1 cellular context compared by ENCODE assay signal in the genomic region with DNA sequence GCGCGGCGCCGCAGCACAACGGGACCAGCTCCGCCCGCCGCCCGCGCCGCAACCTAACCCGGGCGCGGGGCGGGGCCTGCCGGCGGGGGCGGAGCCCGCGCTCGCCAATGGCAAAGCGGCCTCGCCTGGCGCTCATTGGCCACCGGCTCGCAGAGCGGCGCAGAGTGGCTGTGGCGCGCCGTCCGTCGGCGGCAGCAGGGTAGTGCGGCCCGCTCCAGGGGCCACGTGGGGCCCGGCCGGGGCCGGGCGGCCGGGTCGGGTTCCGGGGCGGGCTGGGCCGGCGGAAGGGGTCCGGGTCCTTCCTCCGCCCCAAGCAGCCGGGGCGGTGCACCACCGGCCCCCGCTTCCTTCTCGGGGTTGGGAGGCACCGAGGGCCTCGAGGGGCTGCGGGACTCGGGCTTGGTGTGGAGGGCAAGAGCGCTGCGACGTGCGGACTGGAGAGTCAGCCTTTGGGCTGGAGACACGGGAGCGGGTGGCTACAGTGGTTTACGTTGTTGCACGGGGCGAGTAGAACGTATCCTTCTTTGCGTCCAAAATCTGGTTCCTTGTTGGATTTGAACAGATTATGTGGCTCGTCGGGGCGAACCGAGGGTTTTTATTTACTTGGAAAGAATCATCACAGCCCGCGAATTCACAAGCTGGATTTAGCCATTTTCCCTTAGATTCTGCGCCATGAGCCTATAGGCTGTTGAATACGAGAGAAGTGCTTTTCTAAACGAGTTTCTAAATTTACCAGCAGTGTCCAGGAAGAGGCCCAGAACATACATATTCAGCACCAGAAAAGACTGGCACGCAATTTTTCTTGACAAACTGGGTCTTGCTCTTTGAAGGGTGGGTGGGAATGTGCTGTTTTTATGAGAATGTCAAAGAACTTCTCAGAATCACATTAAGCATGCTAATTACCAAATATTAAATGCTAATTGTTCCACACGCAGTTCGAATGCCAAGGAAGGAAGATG.
A peak's percentile ranks its signal among the peaks of the same experiment; 100 is the strongest.
TF ChIP-seq lines count a peak whose summit lies in the region.

A gene (minus strand): TSS at position 29 of the 959 bp plus-strand sequence. CDS start 75 bp downstream, outside the sequence.

TF ChIP-seq in HEK293, 187 proteins besides CTCF, POLR2A, EP300 and RAD21 (continued from another document):
- no peak for TF ChIP-seq ZNF501 (tag by site-specific recombination; IDR thresholded peaks at IDR 0.05)
- TF ChIP-seq ZNF121 (tag by site-specific recombination; IDR thresholded peaks at IDR 0.05): no peak
- no peak for TF ChIP-seq ZNF404 (tag by site-specific recombination; IDR thresholded peaks at IDR 0.05)
- no peak for TF ChIP-seq ZNF202 (tag by site-specific recombination; IDR thresholded peaks at IDR 0.05; ENCODE audit: borderline replicate concordance)
- TF ChIP-seq ZNF837 (tag by site-specific recombination; IDR thresholded peaks at IDR 0.05): no peak
- no peak for TF ChIP-seq BCL11A (tag by site-specific recombination; IDR thresholded peaks at IDR 0.05; ENCODE audit: low read depth)
- no peak for TF ChIP-seq ZNF654 (tag by site-specific recombination; IDR thresholded peaks at IDR 0.05; ENCODE audit: low read depth)
- TF ChIP-seq, protein P1, sequence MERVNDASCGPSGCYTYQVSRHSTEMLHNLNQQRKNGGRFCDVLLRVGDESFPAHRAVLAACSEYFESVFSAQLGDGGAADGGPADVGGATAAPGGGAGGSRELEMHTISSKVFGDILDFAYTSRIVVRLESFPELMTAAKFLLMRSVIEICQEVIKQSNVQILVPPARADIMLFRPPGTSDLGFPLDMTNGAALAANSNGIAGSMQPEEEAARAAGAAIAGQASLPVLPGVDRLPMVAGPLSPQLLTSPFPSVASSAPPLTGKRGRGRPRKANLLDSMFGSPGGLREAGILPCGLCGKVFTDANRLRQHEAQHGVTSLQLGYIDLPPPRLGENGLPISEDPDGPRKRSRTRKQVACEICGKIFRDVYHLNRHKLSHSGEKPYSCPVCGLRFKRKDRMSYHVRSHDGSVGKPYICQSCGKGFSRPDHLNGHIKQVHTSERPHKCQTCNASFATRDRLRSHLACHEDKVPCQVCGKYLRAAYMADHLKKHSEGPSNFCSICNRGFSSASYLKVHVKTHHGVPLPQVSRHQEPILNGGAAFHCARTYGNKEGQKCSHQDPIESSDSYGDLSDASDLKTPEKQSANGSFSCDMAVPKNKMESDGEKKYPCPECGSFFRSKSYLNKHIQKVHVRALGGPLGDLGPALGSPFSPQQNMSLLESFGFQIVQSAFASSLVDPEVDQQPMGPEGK (tag by site-specific recombination; IDR thresholded peaks at IDR 0.05): peak; percentile 61
- no peak for TF ChIP-seq ZNF677 (tag by site-specific recombination; IDR thresholded peaks at IDR 0.05)
- TF ChIP-seq, protein P2, sequence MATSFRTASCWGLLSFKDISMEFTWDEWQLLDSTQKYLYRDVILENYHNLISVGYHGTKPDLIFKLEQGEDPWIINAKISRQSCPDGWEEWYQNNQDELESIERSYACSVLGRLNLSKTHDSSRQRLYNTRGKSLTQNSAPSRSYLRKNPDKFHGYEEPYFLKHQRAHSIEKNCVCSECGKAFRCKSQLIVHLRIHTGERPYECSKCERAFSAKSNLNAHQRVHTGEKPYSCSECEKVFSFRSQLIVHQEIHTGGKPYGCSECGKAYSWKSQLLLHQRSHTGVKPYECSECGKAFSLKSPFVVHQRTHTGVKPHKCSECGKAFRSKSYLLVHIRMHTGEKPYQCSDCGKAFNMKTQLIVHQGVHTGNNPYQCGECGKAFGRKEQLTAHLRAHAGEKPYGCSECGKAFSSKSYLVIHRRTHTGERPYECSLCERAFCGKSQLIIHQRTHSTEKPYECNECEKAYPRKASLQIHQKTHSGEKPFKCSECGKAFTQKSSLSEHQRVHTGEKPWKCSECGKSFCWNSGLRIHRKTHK (tag by site-specific recombination; IDR thresholded peaks at IDR 0.05): no peak
- peak; percentile 72 for TF ChIP-seq ZNF335 (tag by site-specific recombination; conservative IDR thresholded peaks at IDR 0.05)
- TF ChIP-seq ZNF660 (tag by site-specific recombination; IDR thresholded peaks at IDR 0.05): peak; percentile 69; the same call in 1 of the 2 replicates
- no peak for TF ChIP-seq ZNF791 (tag by site-specific recombination; IDR thresholded peaks at IDR 0.05)
- TF ChIP-seq ZBTB8A (tag by site-specific recombination; IDR thresholded peaks at IDR 0.05): peak; percentile 59
- no peak for TF ChIP-seq ZNF311 (tag by site-specific recombination; IDR thresholded peaks at IDR 0.05; ENCODE audit: borderline replicate concordance)
- no peak for TF ChIP-seq ZBTB48 (tag by site-specific recombination; IDR thresholded peaks at IDR 0.05)
- TF ChIP-seq ZNF37A (tag by site-specific recombination; IDR thresholded peaks at IDR 0.05): no peak
- no peak for TF ChIP-seq MEIS1 (CRISPR knock-in tag; IDR thresholded peaks at IDR 0.05; ENCODE audit: borderline replicate concordance)
- TF ChIP-seq ZNF585B (tag by site-specific recombination; IDR thresholded peaks at IDR 0.05): no peak
- TF ChIP-seq, protein P3, sequence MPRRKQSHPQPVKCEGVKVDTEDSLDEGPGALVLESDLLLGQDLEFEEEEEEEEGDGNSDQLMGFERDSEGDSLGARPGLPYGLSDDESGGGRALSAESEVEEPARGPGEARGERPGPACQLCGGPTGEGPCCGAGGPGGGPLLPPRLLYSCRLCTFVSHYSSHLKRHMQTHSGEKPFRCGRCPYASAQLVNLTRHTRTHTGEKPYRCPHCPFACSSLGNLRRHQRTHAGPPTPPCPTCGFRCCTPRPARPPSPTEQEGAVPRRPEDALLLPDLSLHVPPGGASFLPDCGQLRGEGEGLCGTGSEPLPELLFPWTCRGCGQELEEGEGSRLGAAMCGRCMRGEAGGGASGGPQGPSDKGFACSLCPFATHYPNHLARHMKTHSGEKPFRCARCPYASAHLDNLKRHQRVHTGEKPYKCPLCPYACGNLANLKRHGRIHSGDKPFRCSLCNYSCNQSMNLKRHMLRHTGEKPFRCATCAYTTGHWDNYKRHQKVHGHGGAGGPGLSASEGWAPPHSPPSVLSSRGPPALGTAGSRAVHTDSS (tag by site-specific recombination; IDR thresholded peaks at IDR 0.05): no peak
- no peak for TF ChIP-seq ZNF560 (tag by site-specific recombination; IDR thresholded peaks at IDR 0.05; ENCODE audit: borderline replicate concordance)
- peak; percentile 57; the same call in 1 of the 2 replicates for TF ChIP-seq OVOL3 (tag by site-specific recombination; IDR thresholded peaks at IDR 0.05)
- TF ChIP-seq KLF9 (tag by site-specific recombination; IDR thresholded peaks at IDR 0.05; ENCODE audit: low read depth): peak; percentile 30; the same call in 1 of the 2 replicates
- no peak for TF ChIP-seq ZNF175 (tag by site-specific recombination; IDR thresholded peaks at IDR 0.05)
- TF ChIP-seq, protein P4, sequence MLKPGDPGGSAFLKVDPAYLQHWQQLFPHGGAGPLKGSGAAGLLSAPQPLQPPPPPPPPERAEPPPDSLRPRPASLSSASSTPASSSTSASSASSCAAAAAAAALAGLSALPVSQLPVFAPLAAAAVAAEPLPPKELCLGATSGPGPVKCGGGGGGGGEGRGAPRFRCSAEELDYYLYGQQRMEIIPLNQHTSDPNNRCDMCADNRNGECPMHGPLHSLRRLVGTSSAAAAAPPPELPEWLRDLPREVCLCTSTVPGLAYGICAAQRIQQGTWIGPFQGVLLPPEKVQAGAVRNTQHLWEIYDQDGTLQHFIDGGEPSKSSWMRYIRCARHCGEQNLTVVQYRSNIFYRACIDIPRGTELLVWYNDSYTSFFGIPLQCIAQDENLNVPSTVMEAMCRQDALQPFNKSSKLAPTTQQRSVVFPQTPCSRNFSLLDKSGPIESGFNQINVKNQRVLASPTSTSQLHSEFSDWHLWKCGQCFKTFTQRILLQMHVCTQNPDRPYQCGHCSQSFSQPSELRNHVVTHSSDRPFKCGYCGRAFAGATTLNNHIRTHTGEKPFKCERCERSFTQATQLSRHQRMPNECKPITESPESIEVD (tag by site-specific recombination; IDR thresholded peaks at IDR 0.05): no peak
- TF ChIP-seq, protein P5, sequence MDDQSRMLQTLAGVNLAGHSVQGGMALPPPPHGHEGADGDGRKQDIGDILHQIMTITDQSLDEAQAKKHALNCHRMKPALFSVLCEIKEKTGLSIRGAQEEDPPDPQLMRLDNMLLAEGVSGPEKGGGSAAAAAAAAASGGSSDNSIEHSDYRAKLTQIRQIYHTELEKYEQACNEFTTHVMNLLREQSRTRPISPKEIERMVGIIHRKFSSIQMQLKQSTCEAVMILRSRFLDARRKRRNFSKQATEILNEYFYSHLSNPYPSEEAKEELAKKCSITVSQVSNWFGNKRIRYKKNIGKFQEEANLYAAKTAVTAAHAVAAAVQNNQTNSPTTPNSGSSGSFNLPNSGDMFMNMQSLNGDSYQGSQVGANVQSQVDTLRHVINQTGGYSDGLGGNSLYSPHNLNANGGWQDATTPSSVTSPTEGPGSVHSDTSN (CRISPR knock-in tag; IDR thresholded peaks at IDR 0.05): peak; percentile 55; the same call in 1 of the 2 replicates
- TF ChIP-seq ZNF155 (tag by site-specific recombination; IDR thresholded peaks at IDR 0.05): no peak
- TF ChIP-seq, protein P6, sequence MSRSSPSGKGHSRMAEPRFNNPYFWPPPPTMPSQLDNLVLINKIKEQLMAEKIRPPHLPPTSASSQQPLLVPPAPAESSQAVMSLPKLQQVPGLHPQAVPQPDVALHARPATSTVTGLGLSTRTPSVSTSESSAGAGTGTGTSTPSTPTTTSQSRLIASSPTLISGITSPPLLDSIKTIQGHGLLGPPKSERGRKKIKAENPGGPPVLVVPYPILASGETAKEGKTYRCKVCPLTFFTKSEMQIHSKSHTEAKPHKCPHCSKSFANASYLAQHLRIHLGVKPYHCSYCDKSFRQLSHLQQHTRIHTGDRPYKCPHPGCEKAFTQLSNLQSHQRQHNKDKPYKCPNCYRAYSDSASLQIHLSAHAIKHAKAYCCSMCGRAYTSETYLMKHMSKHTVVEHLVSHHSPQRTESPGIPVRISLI (tag by site-specific recombination; IDR thresholded peaks at IDR 0.05): no peak
- TF ChIP-seq ZNF140 (tag by site-specific recombination; IDR thresholded peaks at IDR 0.05): no peak
- TF ChIP-seq ZNF174 (tag by site-specific recombination; IDR thresholded peaks at IDR 0.05): no peak
- no peak for TF ChIP-seq ZNF133 (tag by site-specific recombination; IDR thresholded peaks at IDR 0.05)
- TF ChIP-seq, protein P7, sequence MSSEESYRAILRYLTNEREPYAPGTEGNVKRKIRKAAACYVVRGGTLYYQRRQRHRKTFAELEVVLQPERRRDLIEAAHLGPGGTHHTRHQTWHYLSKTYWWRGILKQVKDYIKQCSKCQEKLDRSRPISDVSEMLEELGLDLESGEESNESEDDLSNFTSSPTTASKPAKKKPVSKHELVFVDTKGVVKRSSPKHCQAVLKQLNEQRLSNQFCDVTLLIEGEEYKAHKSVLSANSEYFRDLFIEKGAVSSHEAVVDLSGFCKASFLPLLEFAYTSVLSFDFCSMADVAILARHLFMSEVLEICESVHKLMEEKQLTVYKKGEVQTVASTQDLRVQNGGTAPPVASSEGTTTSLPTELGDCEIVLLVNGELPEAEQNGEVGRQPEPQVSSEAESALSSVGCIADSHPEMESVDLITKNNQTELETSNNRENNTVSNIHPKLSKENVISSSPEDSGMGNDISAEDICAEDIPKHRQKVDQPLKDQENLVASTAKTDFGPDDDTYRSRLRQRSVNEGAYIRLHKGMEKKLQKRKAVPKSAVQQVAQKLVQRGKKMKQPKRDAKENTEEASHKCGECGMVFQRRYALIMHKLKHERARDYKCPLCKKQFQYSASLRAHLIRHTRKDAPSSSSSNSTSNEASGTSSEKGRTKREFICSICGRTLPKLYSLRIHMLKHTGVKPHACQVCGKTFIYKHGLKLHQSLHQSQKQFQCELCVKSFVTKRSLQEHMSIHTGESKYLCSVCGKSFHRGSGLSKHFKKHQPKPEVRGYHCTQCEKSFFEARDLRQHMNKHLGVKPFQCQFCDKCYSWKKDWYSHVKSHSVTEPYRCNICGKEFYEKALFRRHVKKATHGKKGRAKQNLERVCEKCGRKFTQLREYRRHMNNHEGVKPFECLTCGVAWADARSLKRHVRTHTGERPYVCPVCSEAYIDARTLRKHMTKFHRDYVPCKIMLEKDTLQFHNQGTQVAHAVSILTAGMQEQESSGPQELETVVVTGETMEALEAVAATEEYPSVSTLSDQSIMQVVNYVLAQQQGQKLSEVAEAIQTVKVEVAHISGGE (tag by site-specific recombination; conservative IDR thresholded peaks at IDR 0.05; ENCODE audit: low read depth): peak; percentile 95
- no peak for TF ChIP-seq ZNF223 (tag by site-specific recombination; IDR thresholded peaks at IDR 0.05)
- TF ChIP-seq ZNF48 (tag by site-specific recombination; IDR thresholded peaks at IDR 0.05): no peak
- no peak for TF ChIP-seq ZNF423 (tag by site-specific recombination; IDR thresholded peaks at IDR 0.05)
- no peak for TF ChIP-seq ZNF623 (tag by site-specific recombination; IDR thresholded peaks at IDR 0.05)
- TF ChIP-seq ZBTB17 (tag by site-specific recombination; IDR thresholded peaks at IDR 0.05): no peak
- TF ChIP-seq, protein P8, sequence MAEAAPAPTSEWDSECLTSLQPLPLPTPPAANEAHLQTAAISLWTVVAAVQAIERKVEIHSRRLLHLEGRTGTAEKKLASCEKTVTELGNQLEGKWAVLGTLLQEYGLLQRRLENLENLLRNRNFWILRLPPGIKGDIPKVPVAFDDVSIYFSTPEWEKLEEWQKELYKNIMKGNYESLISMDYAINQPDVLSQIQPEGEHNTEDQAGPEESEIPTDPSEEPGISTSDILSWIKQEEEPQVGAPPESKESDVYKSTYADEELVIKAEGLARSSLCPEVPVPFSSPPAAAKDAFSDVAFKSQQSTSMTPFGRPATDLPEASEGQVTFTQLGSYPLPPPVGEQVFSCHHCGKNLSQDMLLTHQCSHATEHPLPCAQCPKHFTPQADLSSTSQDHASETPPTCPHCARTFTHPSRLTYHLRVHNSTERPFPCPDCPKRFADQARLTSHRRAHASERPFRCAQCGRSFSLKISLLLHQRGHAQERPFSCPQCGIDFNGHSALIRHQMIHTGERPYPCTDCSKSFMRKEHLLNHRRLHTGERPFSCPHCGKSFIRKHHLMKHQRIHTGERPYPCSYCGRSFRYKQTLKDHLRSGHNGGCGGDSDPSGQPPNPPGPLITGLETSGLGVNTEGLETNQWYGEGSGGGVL (tag by site-specific recombination; IDR thresholded peaks at IDR 0.05): no peak
- TF ChIP-seq ZNF416 (tag by site-specific recombination; IDR thresholded peaks at IDR 0.05): no peak
- TF ChIP-seq YY1 (tag by site-specific recombination; IDR thresholded peaks at IDR 0.05): no peak; the same call in 1 of the 2 replicates
- no peak for TF ChIP-seq ZNF221 (tag by site-specific recombination; IDR thresholded peaks at IDR 0.05; ENCODE audit: borderline replicate concordance)
- TF ChIP-seq YY2 (tag by site-specific recombination; IDR thresholded peaks at IDR 0.05): no peak
- TF ChIP-seq ZNF658 (tag by site-specific recombination; IDR thresholded peaks at IDR 0.05): no peak
- TF ChIP-seq ZNF184 (tag by site-specific recombination; IDR thresholded peaks at IDR 0.05): no peak
- no peak for TF ChIP-seq EGR2 (tag by site-specific recombination; IDR thresholded peaks at IDR 0.05; ENCODE audit: low read depth)
- TF ChIP-seq, protein P9, sequence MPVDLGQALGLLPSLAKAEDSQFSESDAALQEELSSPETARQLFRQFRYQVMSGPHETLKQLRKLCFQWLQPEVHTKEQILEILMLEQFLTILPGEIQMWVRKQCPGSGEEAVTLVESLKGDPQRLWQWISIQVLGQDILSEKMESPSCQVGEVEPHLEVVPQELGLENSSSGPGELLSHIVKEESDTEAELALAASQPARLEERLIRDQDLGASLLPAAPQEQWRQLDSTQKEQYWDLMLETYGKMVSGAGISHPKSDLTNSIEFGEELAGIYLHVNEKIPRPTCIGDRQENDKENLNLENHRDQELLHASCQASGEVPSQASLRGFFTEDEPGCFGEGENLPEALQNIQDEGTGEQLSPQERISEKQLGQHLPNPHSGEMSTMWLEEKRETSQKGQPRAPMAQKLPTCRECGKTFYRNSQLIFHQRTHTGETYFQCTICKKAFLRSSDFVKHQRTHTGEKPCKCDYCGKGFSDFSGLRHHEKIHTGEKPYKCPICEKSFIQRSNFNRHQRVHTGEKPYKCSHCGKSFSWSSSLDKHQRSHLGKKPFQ (tag by site-specific recombination; IDR thresholded peaks at IDR 0.05): no peak
- no peak for TF ChIP-seq HOXD13 (CRISPR knock-in tag; IDR thresholded peaks at IDR 0.05; ENCODE audit: borderline replicate concordance)
TF ChIP-seq in HEK293: peak in this region for 36.
